In genomic region chr13:77516342-77516789, GRCh38 we compare ENCODE assay signal across 11 cellular contexts.
DNase-seq lines count a peak whose midpoint lies in the region; ATAC-seq lines count a peak whose summit lies in the region.
"Had no signal": no experiment of that assay in that cellular context is flagged by ENCODE, and none has a peak within 500 bp of the region (broad histone marks: within the 10 kb centered on the region; RNA-seq: fewer than 3 reads in every experiment).

No MANE protein-coding gene starts in this region.

- in situ Hi-C loops in ACHN (cut with HindIII; ENCODE audit: low pct_ligation_motif_present, low pct_unique_long_range_greater_than_20kb, low sequenced_read_pairs) (no loop called here), KBM-7 (cut with MboI; ENCODE audit: low pct_unique_long_range_greater_than_20kb, low sequenced_read_pairs) (no loop called here)

- DNase-seq in ACHN (peak; percentile 51), NCI-H226 (peak; percentile 44), fibroblast of peridontal ligament (ENCODE audit: extremely low read depth) (peak; percentile 11), NCI-H1694 treated with DMSO at 0.1 percent for 48 hours (lab: John Stamatoyannopoulos, UW) (no peak), NAMALWA (ENCODE audit: low spot score) (no peak), KBM-7 (no peak)
- no peak for DNase-seq in central memory CD4-positive, alpha-beta T cell
- DNase-seq: DMS153, NCI-H1417, SJCRH30 had no signal

- ATAC-seq in GM18909 (IDR thresholded peaks at IDR 0.05; ENCODE audit: poor library complexity, unreplicated experiment), result peak; percentile 57

Comparison
In these comparisons a context has a peak if more than half of its experiments do, and no peak if none do; other contexts are left out.
1. DNase-seq: peak in ACHN (single experiment), NCI-H226 (single experiment) and fibroblast of peridontal ligament (single experiment); none in NCI-H1694 treated with DMSO at 0.1 percent for 48 hours (single experiment), central memory CD4-positive, alpha-beta T cell (single experiment), NAMALWA (single experiment) and KBM-7 (single experiment).